19 cellular contexts compared by ENCODE assay signal in the genomic region with DNA sequence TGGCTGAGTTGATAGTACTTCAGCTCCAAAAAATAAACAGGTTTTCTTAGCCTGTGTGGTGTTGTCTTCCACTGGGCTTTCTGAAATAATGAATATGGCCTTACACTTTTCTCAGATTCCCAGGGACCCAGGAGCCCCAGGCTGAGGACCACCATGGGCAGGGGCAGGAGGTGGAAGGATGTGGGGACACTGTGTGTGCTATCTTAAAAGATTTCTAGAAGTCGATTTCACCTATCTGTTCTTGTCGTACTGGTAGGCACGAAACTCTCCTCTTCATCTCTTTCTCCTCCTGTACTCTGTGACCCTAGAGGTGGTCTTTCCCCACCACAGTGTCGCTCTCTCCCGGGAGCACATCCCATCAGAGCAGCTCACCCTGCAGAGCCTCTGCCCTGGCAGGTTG.
DNase-seq lines count a peak whose midpoint lies in the region; ATAC-seq, FAIRE-seq and TF ChIP-seq lines count a peak whose summit lies in the region.
"Had no signal": no experiment of that assay in that cellular context is flagged by ENCODE, and none has a peak within 500 bp of the region (broad histone marks: within the 10 kb centered on the region; RNA-seq: fewer than 3 reads in every experiment).

No MANE protein-coding gene starts in this region.

- H3K36me3 ChIP-seq in H7 (replicated peaks; ENCODE audit: control insufficient read depth, insufficient read depth, low read length) (no peaks in the 10 kb centered on the region), H1 (ENCODE audit: control insufficient read depth in 2 of 4, insufficient read depth in 4 of 4, low read length in 3 of 4) (no peaks in the 10 kb centered on the region), lung (ENCODE audit: control insufficient read depth in 2 of 2, insufficient read depth in 2 of 2, low read length in 2 of 2) (peaks cover 0 to 1% of the 10 kb centered on the region in 2 donors)
- H3K36me3 ChIP-seq: BLaER1 had no signal

- H3K27ac Mint-ChIP-seq in stimulated activated naive B cell treated with anti-CD40 and anti-IgM and Interleukin-4, amounts not matched to agents 10 μg/mL and 1 μg/mL and 100 μg/mL, for 72 hours: no peak overlapping the region
- H3K27ac Mint-ChIP-seq: CD14-positive monocyte had no signal

- TF ChIP-seq EP300 in H1 (IDR thresholded peaks at IDR 0.05; ENCODE audit: borderline replicate concordance in 1 of 2, low read depth in 2 of 2, low read length in 2 of 2): no peak

- peaks cover 6% of the 10 kb centered on the region for H3K27me3 ChIP-seq in H7 (ENCODE audit: control insufficient read depth, insufficient read depth, low read length)
- H3K27me3 ChIP-seq in H1 (replicated peaks in 1 of 4; ENCODE audit: control insufficient read depth in 3 of 4, extremely low read depth in 1 of 4, insufficient read depth in 3 of 4, low read length in 3 of 4): peaks cover 0 to 7% (median 6%) of the 10 kb centered on the region in 4 experiments; a peak in 3 of 7 replicates
- no peaks in the 10 kb centered on the region for H3K27me3 ChIP-seq in lung (ENCODE audit: control insufficient read depth, insufficient read depth)

- POLR2A ChIA-PET in H1 (lab: Charles Lee; ENCODE audit: partially characterized antibody): interaction anchor here (1.1 kb wide), 1 partner anchor 68 kb away, joined by 3 read pairs; no protein-coding TSS in a partner anchor

- H3K4me1 Mint-ChIP-seq in activated T-cell treated with anti-CD3 and anti-CD28 coated beads, Interleukin-2, amount 50 U/mL, for 4 hours (ENCODE audit: low read depth): peaks cover 23% of the 10 kb centered on the region
- peaks cover 16 to 31% of the 10 kb centered on the region in 2 donors for H3K4me1 Mint-ChIP-seq in stimulated activated naive B cell treated with anti-CD40 and anti-IgM and Interleukin-4, amounts not matched to agents 10 μg/mL and 1 μg/mL and 100 μg/mL, for 72 hours

- no peaks in the 10 kb centered on the region for H3K36me3 Mint-ChIP-seq in activated T-cell treated with anti-CD3 and anti-CD28 coated beads, Interleukin-2, amount 50 U/mL, for 4 hours (ENCODE audit: insufficient read depth)
- peaks cover 1 to 8% of the 10 kb centered on the region in 2 donors for H3K36me3 Mint-ChIP-seq in stimulated activated naive B cell treated with anti-CD40 and anti-IgM and Interleukin-4, amounts not matched to agents 10 μg/mL and 1 μg/mL and 100 μg/mL, for 72 hours
- H3K36me3 Mint-ChIP-seq: CD14-positive monocyte had no signal

- no peak overlapping the region; a peak in 1 of 7 replicates for H3K9ac ChIP-seq in H1 (replicated peaks in 1 of 4; ENCODE audit: extremely low read depth in 1 of 4, low read depth in 3 of 4, low read length in 3 of 4)
- H3K9ac ChIP-seq: BLaER1, GM23248 had no signal

- TF ChIP-seq RAD21 in H1 (IDR thresholded peaks at IDR 0.05 in 1 of 2, conservative IDR thresholded peaks at IDR 0.05 in 1 of 2; ENCODE audit: low read depth in 2 of 2, low read length in 2 of 2): no peak

- FAIRE-seq in H1 (lab: Jason Lieb, UNC): no peak
- FAIRE-seq: GM12878, H54 had no signal

- no peak overlapping the region for H3K4ac ChIP-seq in H1 (replicated peaks; ENCODE audit: insufficient read length, low read depth, low read length)

- H3K9me3 ChIP-seq in H1 (ENCODE audit: insufficient read depth in 2 of 2, low read depth in 1 of 2, low read length in 1 of 2): no peaks in the 10 kb centered on the region; a peak in 1 of 4 replicates
- H3K9me3 ChIP-seq in lung (ENCODE audit: control insufficient read depth in 2 of 2, insufficient read depth in 1 of 2, low read length in 1 of 2): no peaks in the 10 kb centered on the region
- H3K9me3 ChIP-seq: BLaER1 had no signal

- no peaks in the 10 kb centered on the region for H3K79me1 ChIP-seq in H1 (ENCODE audit: low read depth, low read length)

- H2BK5ac ChIP-seq in H1 (ENCODE audit: low read depth, low read length): no peak overlapping the region

- H2BK12ac ChIP-seq in H1 (ENCODE audit: low read depth, low read length): 0 out of 2 replicates have a peak overlapping the region, but pooled peaks have one; percentile 9

- peaks cover 6% of the 10 kb centered on the region; the same call in 1 of the 2 replicates for H3K23me2 ChIP-seq in H1 (ENCODE audit: low read depth, low read length)

- no peak for TF ChIP-seq CTCF in H1 (IDR thresholded peaks at IDR 0.05; ENCODE audit: control extremely low read depth in 1 of 3, insufficient read depth in 1 of 3, low read depth in 1 of 3, low read length in 3 of 3)
- no peak for TF ChIP-seq CTCF in lung (IDR thresholded peaks at IDR 0.05; ENCODE audit: control extremely low read depth, extremely low read depth)

- no peaks in the 10 kb centered on the region for H3K9me3 Mint-ChIP-seq in activated T-cell treated with anti-CD3 and anti-CD28 coated beads, Interleukin-2, amount 50 U/mL, for 4 hours
- H3K9me3 Mint-ChIP-seq in stimulated activated naive B cell treated with anti-CD40 and anti-IgM and Interleukin-4, amounts not matched to agents 10 μg/mL and 1 μg/mL and 100 μg/mL, for 72 hours: peaks cover 2 to 3% of the 10 kb centered on the region in 2 donors

- H2AK5ac ChIP-seq in H1 (ENCODE audit: low read depth, low read length): no peak overlapping the region

- H2BK15ac ChIP-seq in H1 (ENCODE audit: low read length): no peak overlapping the region

- H3K4me2 ChIP-seq in H1 (ENCODE audit: insufficient read depth in 1 of 2, low read depth in 2 of 2, low read length in 2 of 2): no peak overlapping the region

- H3K18ac ChIP-seq in H1 (ENCODE audit: extremely low read depth, low read length): no peak overlapping the region

- no peak overlapping the region for H3K56ac ChIP-seq in H1 (replicated peaks; ENCODE audit: insufficient read length, low read depth, low read length)

- no peak overlapping the region for H3K27ac ChIP-seq in H1 (ENCODE audit: low read depth, low read length)
- H3K27ac ChIP-seq in lung (ENCODE audit: low read depth in 1 of 2, low read length in 1 of 2): no peak overlapping the region
- H3K27ac ChIP-seq: BLaER1, GM23248 had no signal

- H2AFZ ChIP-seq in H1 (ENCODE audit: low read length): no peak overlapping the region
- H2AFZ ChIP-seq: GM23248 had no signal

- no peak overlapping the region for H4K91ac ChIP-seq in H1 (replicated peaks; ENCODE audit: insufficient read length, low read length)

- no peak overlapping the region for H3K14ac ChIP-seq in H1 (ENCODE audit: insufficient read length)

- H3K4me1 ChIP-seq in H1 (replicated peaks in 1 of 4; ENCODE audit: control insufficient read depth in 3 of 4, insufficient read depth in 4 of 4, low read length in 3 of 4) (peaks cover 0 to 7% (median 3%) of the 10 kb centered on the region in 4 experiments; a peak in 4 of 7 replicates), lung (ENCODE audit: control insufficient read depth in 2 of 2, insufficient read depth in 2 of 2, low read length in 2 of 2) (no peaks in the 10 kb centered on the region)

- 85% methylated on average over 5 of the region's 5 CpGs; no CpG with 5 or more reads in 1 of the 2 experiments for WGBS in H1 (ENCODE audit: extremely low coverage in 1 of 2, insufficient coverage in 1 of 2, insufficient read length in 1 of 2, insufficient replicate concordance in 2 of 2, low coverage in 1 of 2, low lambda C conversion rate in 2 of 2, missing lambda C conversion rate in 1 of 2), 2 experiments
- 89% methylated on average over 5 of the region's 5 CpGs for WGBS in lung, 2 donors

- peaks cover 0 to 1% of the 10 kb centered on the region in 2 experiments for H4K20me1 ChIP-seq in H1 (replicated peaks in 1 of 2; ENCODE audit: control insufficient read depth in 1 of 2, insufficient read depth in 2 of 2, low read length in 2 of 2)

- no peaks in the 10 kb centered on the region for H3K79me2 ChIP-seq in H1 (ENCODE audit: control insufficient read depth in 1 of 2, insufficient read depth in 2 of 2, low read length in 2 of 2)

- ATAC-seq in lung (ENCODE audit: insufficient read depth, low FRiP score) (no peak), GM19351 (IDR thresholded peaks at IDR 0.05; ENCODE audit: unreplicated experiment) (no peak)
- no peak for ATAC-seq in activated T-cell treated with anti-CD3 and anti-CD28 coated beads, Interleukin-2, amount 50 U/mL, for 4 hours
- ATAC-seq in stimulated activated naive B cell treated with anti-CD40 and anti-IgM and Interleukin-4, amounts not matched to agents 10 μg/mL and 1 μg/mL and 100 μg/mL, for 72 hours (replicated peaks): no peak
- ATAC-seq: GM12878 had no signal

- no peak overlapping the region for H2BK120ac ChIP-seq in H1 (replicated peaks; ENCODE audit: low read depth, low read length)

- no peak overlapping the region for H4K8ac ChIP-seq in H1 (ENCODE audit: extremely low read depth, insufficient read depth, low read length)

- H4K5ac ChIP-seq in H1 (ENCODE audit: insufficient read length, low read depth, low read length): no peak overlapping the region

- DNase-seq in NCI-H748 (lab: John Stamatoyannopoulos, UW; ENCODE audit: unreplicated experiment) (peak; percentile 2), NCI-H748 treated with DMSO at 0.1 percent for 48 hours (lab: John Stamatoyannopoulos, UW) (no peak), H7 (peak; percentile 4), H1 (ENCODE audit: low read depth in 1 of 2, low spot score in 2 of 2) (no peak), lung (ENCODE audit: low spot score) (peak; percentile 6)
- no peak for DNase-seq in activated T-cell treated with anti-CD3 and anti-CD28 coated beads, Interleukin-2, amount 50 U/mL, for 4 hours
- no peak for DNase-seq in stimulated activated naive B cell treated with anti-CD40 and anti-IgM and Interleukin-4, amounts not matched to agents 10 μg/mL and 1 μg/mL and 100 μg/mL, for 72 hours
- DNase-seq: 8988T; Calu3; CD4-positive, alpha-beta memory T cell; DMS53; DND-41; EL; GM23248 had no signal

- no peak overlapping the region for H3K4me3 Mint-ChIP-seq in activated T-cell treated with anti-CD3 and anti-CD28 coated beads, Interleukin-2, amount 50 U/mL, for 4 hours
- H3K4me3 Mint-ChIP-seq in stimulated activated naive B cell treated with anti-CD40 and anti-IgM and Interleukin-4, amounts not matched to agents 10 μg/mL and 1 μg/mL and 100 μg/mL, for 72 hours: no peak overlapping the region
- H3K4me3 Mint-ChIP-seq: CD14-positive monocyte had no signal

- no peaks in the 10 kb centered on the region for H3K27me3 Mint-ChIP-seq in activated T-cell treated with anti-CD3 and anti-CD28 coated beads, Interleukin-2, amount 50 U/mL, for 4 hours (ENCODE audit: low read depth)
- peaks cover 0 to 6% of the 10 kb centered on the region in 2 donors for H3K27me3 Mint-ChIP-seq in stimulated activated naive B cell treated with anti-CD40 and anti-IgM and Interleukin-4, amounts not matched to agents 10 μg/mL and 1 μg/mL and 100 μg/mL, for 72 hours

- H3K4me3 ChIP-seq in H7 (ENCODE audit: insufficient read depth, low read depth, low read length) (no peak overlapping the region), H1 (ENCODE audit: extremely low read depth in 1 of 4, insufficient read depth in 2 of 4, low read depth in 3 of 4, low read length in 4 of 4) (no peak overlapping the region), lung (no peak overlapping the region)
- H3K4me3 ChIP-seq: BLaER1, GM12878, GM23248 had no signal

- TF ChIP-seq POLR2A in H1 (IDR thresholded peaks at IDR 0.05; ENCODE audit: control extremely low read depth in 1 of 2, low read depth in 2 of 2, low read length in 2 of 2): no peak

- CTCF ChIA-PET in H1 (lab: Charles Lee; ENCODE audit: partially characterized antibody): interaction anchor here (1.4 to 6.3 kb wide), 2 partner anchors 8 to 98 kb away, joined by 4 to 43 read pairs; no protein-coding TSS in a partner anchor

- H2BK20ac ChIP-seq in H1 (ENCODE audit: low read length): no peak overlapping the region

- no peak overlapping the region for H3K23ac ChIP-seq in H1 (ENCODE audit: insufficient read length)

Comparison
In these comparisons a context has a peak if more than half of its experiments do, and no peak if none do; other contexts are left out.
1. DNase-seq: peak in NCI-H748 (single experiment), H7 (single experiment) and lung (single experiment); none in NCI-H748 treated with DMSO at 0.1 percent for 48 hours (single experiment), H1 (0 of 2), activated T-cell treated with anti-CD3 and anti-CD28 coated beads, Interleukin-2, amount 50 U/mL, for 4 hours (single experiment) and stimulated activated naive B cell treated with anti-CD40 and anti-IgM and Interleukin-4, amounts not matched to agents 10 μg/mL and 1 μg/mL and 100 μg/mL, for 72 hours (single experiment).